9 cellular contexts compared by ENCODE assay signal in the genomic region with DNA sequence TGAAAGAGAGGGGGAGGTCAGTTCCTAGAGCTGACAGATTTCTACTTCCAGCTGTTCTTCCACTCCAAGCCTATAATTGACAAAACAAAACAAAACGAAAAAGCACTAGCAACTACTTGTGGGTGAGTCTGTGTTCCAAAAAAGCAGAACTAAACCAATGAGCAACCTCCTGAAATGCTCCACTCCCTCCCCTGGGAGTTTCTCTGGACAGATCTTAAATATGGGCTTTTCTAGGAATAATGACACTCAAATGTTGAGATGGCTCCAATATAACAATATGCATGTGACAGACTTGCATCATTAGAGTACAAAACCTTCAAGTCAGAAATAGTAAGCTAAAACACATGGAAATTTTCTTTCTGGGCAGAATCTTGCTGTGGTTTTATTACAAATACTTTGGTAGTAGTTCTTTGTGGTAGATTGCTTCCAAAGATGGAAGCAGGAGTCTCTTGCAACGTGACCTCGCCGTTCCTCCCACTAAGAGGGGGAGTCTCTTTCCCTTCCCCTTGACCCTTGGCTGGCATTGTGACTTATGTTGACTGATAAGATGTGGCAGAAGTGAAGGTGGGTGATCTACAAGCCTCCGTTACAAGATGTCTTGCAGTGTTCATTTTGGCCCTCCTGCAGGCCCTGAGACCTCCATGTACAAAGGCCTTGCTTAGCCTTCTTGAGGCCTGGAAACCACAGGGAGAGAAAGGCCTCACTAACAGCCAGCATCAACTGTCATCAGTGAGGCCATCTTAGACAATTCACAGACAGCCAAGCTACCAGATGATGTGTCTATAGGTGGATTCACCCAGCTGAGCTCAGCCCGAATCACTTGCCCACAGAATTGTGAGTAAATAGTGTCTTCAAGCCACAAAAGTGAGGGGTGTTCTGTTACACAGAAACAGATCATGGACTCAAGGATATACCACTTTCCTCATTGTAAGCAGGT.
DNase-seq lines count a peak whose midpoint lies in the region; ATAC-seq and TF ChIP-seq lines count a peak whose summit lies in the region.
"Had no signal": no experiment of that assay in that cellular context is flagged by ENCODE, and none has a peak within 500 bp of the region (broad histone marks: within the 10 kb centered on the region; RNA-seq: fewer than 3 reads in every experiment).

No MANE protein-coding gene starts in this region.

- H3K4me1 ChIP-seq in adipocyte (ENCODE audit: control insufficient read depth, insufficient read depth, low read length) (peaks cover 74% of the 10 kb centered on the region), lung (ENCODE audit: control insufficient read depth in 2 of 2, insufficient read depth in 2 of 2, low read length in 2 of 2) (peaks cover 11 to 32% of the 10 kb centered on the region in 2 donors), vagina (peaks cover 32% of the 10 kb centered on the region)

- intact Hi-C loops in vagina (cut with DNase I): loop anchor here (10.0 kb wide), 1 partner anchor 80 kb away; no protein-coding TSS in a partner anchor

- no peak for TF ChIP-seq POLR2A in vagina (IDR thresholded peaks at IDR 0.05)

- TF ChIP-seq CTCF in lung (IDR thresholded peaks at IDR 0.05; ENCODE audit: control extremely low read depth, extremely low read depth) (no peak), vagina (IDR thresholded peaks at IDR 0.05) (no peak)

- peak; percentile 12 for ATAC-seq in lung (ENCODE audit: insufficient read depth, low FRiP score)

- peak overlapping the region; percentile 61 for H3K4me3 ChIP-seq in adipocyte (ENCODE audit: low read length)
- no peak overlapping the region for H3K4me3 ChIP-seq in lung
- no peak overlapping the region for H3K4me3 ChIP-seq in vagina

- DNase-seq in stimulated activated CD4-positive, alpha-beta T cell treated with anti-CD3 and anti-CD28 coated beads, Interleukin-15, amount 100 ng/mL, for 24 hours: peak; percentile 9
- no peak for DNase-seq in stimulated activated CD4-positive, alpha-beta T cell treated with anti-CD3 and anti-CD28 coated beads, Interleukin-4, amount 100 ng/mL, for 24 hours
- DNase-seq in adipocyte (ENCODE audit: low read depth) (peak; percentile 52), lung (ENCODE audit: low spot score) (no peak), vagina (ENCODE audit: extremely low spot score in 2 of 2) (no peak), NCI-H1436 treated with DMSO at 0.1 percent for 48 hours (lab: John Stamatoyannopoulos, UW) (no peak), NCI-H1694 treated with DMSO at 0.1 percent for 48 hours (lab: John Stamatoyannopoulos, UW) (no peak), NCI-H2029 (lab: John Stamatoyannopoulos, UW) (no peak)
- DNase-seq: mesendoderm had no signal

- H3K27ac ChIP-seq in lung (ENCODE audit: low read depth in 1 of 2, low read length in 1 of 2) (peak overlapping the region; percentile 58 to 77), vagina (peak overlapping the region; percentile 78)

- H3K36me3 ChIP-seq in adipocyte (ENCODE audit: control insufficient read depth, insufficient read depth, low read length, severe bottlenecking) (no peaks in the 10 kb centered on the region), lung (ENCODE audit: control insufficient read depth in 2 of 2, insufficient read depth in 2 of 2, low read length in 2 of 2) (no peaks in the 10 kb centered on the region), vagina (no peaks in the 10 kb centered on the region)

- peak overlapping the region; percentile 76 for H3K9ac ChIP-seq in adipocyte (ENCODE audit: low read length)

- H3K9me3 ChIP-seq in adipocyte (ENCODE audit: control insufficient read depth, low read length) (no peaks in the 10 kb centered on the region), lung (ENCODE audit: control insufficient read depth in 2 of 2, insufficient read depth in 1 of 2, low read length in 1 of 2) (peaks cover 0 to 2% of the 10 kb centered on the region in 2 donors), vagina (no peaks in the 10 kb centered on the region)

- 61 to 74% methylated on average over 6 of the region's 6 CpGs for WGBS in lung, 2 donors

- no peaks in the 10 kb centered on the region for H3K27me3 ChIP-seq in adipocyte (replicated peaks; ENCODE audit: control insufficient read depth, insufficient read depth, low read length)
- no peaks in the 10 kb centered on the region for H3K27me3 ChIP-seq in lung (ENCODE audit: control insufficient read depth, insufficient read depth)
- H3K27me3 ChIP-seq in vagina: no peaks in the 10 kb centered on the region

Comparison
In these comparisons a context has a peak if more than half of its experiments do, and no peak if none do; other contexts are left out.
1. DNase-seq: peak in stimulated activated CD4-positive, alpha-beta T cell treated with anti-CD3 and anti-CD28 coated beads, Interleukin-15, amount 100 ng/mL, for 24 hours (single experiment) and adipocyte (single experiment); none in stimulated activated CD4-positive, alpha-beta T cell treated with anti-CD3 and anti-CD28 coated beads, Interleukin-4, amount 100 ng/mL, for 24 hours (single experiment), lung (single experiment), vagina (0 of 2), NCI-H1436 treated with DMSO at 0.1 percent for 48 hours (single experiment), NCI-H1694 treated with DMSO at 0.1 percent for 48 hours (single experiment) and NCI-H2029 (single experiment).